Comparison of ENCODE assay signal across 8 cellular contexts in the genomic region with DNA sequence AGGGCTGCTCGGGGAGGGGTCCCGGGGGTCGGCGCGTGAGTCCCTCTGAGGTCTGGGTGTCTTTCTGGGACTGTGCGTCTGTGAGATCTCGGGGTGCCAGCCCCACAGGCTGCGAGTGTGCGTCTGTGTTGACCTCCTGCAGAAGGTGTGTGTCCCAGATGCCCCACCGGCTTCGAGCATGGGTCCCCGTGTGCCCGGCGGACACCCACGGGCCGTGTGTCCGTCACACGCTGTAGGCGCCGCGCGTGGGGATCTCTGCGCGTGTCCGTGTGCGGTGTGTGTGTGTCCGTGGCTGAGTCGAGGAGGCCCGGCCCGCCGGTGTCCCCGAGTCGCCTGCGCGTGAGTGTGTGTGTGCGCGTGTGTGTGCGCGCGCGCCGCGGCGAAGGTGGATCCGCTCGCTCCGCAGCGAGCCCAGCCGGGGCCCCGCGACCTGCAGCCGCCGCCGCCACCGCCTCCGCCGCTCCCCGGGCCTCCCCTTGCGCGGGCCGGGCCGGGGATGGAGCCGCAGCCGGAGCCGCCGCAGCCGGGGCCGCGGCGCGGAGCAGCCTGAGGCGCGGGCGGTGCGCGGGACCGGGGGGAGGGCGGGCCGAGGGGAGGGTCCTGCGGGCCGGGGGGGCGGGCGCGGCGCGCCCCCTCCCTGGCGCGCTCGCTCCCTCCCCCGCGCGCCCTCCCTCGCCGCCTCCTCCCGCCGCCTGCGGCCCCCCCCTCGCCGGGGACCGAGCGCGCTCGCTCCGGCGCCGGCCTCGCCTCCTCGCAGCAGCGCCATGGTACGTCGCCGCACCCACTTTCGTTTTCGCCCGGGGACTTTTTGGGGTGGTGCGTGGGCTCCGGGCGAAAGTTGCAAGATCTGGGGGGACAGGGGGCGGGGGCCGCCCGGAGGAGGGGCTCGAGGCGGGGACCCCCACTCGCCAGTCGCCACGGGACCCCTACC. TPM values are rescaled to one million over a fixed set of nuclear protein-coding genes. Genes with fewer than 3 reads are reported as not detected.
DNase-seq lines count a peak whose midpoint lies in the region; ATAC-seq and TF ChIP-seq lines count a peak whose summit lies in the region.

No MANE protein-coding gene starts in this region.

- TF ChIP-seq CTCF in DOHH2 (IDR thresholded peaks at IDR 0.05; ENCODE audit: low read depth, low read length, poor library complexity, severe bottlenecking) (no peak), WERI-Rb-1 (IDR thresholded peaks at IDR 0.05; ENCODE audit: low read depth, low read length) (no peak), mammary epithelial cell (conservative IDR thresholded peaks at IDR 0.05 in 1 of 2, IDR thresholded peaks at IDR 0.05 in 1 of 2; ENCODE audit: extremely low read depth in 1 of 2, insufficient read depth in 1 of 2, low read depth in 1 of 2, low read length in 2 of 2) (no peak)

- peak; percentile 49 for DNase-seq in WERI-Rb-1
- DNase-seq in mammary epithelial cell, result no peak
- DNase-seq in left kidney (ENCODE audit: low read depth, low spot score), result peak; percentile 70
- peak; percentile 73 for DNase-seq in stimulated activated CD4-positive, alpha-beta T cell treated with anti-CD3 and anti-CD28 coated beads, Interleukin-2, amount 100 ng/mL, for 4 hours (ENCODE audit: low read depth)

- H3K9me2 ChIP-seq in DOHH2 (replicated peaks; ENCODE audit: control insufficient read depth, low read length), result no peaks in the 10 kb centered on the region

- 0% methylated on average over 9 of the region's 126 CpGs for WGBS in mammary epithelial cell (ENCODE audit: low coverage, missing lambda C conversion rate)

- peak overlapping the region; percentile 86 for H2AFZ ChIP-seq in mammary epithelial cell (ENCODE audit: low read depth, low read length)

- peaks cover 57% of the 10 kb centered on the region for H3K27me3 ChIP-seq in DOHH2 (ENCODE audit: control insufficient read depth, low read length)
- H3K27me3 ChIP-seq in WERI-Rb-1 (ENCODE audit: insufficient read depth, low read depth, severe bottlenecking), result no peaks in the 10 kb centered on the region
- H3K27me3 ChIP-seq in mammary epithelial cell (ENCODE audit: insufficient read depth, low read length), result no peaks in the 10 kb centered on the region

- ATAC-seq in HG02798 (IDR thresholded peaks at IDR 0.05; ENCODE audit: poor library complexity, unreplicated experiment) (peak; percentile 45), HG03095 (IDR thresholded peaks at IDR 0.05; ENCODE audit: unreplicated experiment) (no peak), GM19324 (IDR thresholded peaks at IDR 0.05; ENCODE audit: low FRiP score, unreplicated experiment) (no peak)

- H4K20me1 ChIP-seq in DOHH2 (ENCODE audit: control insufficient read depth, insufficient read depth, low read depth, low read length) (no peaks in the 10 kb centered on the region), mammary epithelial cell (ENCODE audit: insufficient read depth, low read length) (no peaks in the 10 kb centered on the region)

- H3K27ac ChIP-seq in DOHH2 (ENCODE audit: low read depth, low read length) (no peak overlapping the region), WERI-Rb-1 (peak overlapping the region; percentile 81), mammary epithelial cell (ENCODE audit: insufficient read depth, low read depth, low read length) (no peak overlapping the region)

- H3K36me3 ChIP-seq in DOHH2 (ENCODE audit: control insufficient read depth, low read length) (no peaks in the 10 kb centered on the region), WERI-Rb-1 (no peaks in the 10 kb centered on the region; the same call in 1 of the 2 replicates), mammary epithelial cell (ENCODE audit: insufficient read depth, low read length) (no peaks in the 10 kb centered on the region)

- intact Hi-C loops in mammary epithelial cell (cut with micrococcal nuclease), result no loop called here

- H3K4me2 ChIP-seq in DOHH2 (ENCODE audit: low read length) (peak overlapping the region; percentile 46), mammary epithelial cell (ENCODE audit: insufficient read depth, low read depth, low read length) (peak overlapping the region; percentile 98)

- dilution Hi-C loops in mammary epithelial cell (cut with HindIII; ENCODE audit: low sequenced_read_pairs), result no loop called here

- H3F3A ChIP-seq in DOHH2 (ENCODE audit: control insufficient read depth, insufficient read depth), result no peaks in the 10 kb centered on the region

- CTCF ChIA-PET in mammary epithelial cell (lab: Charles Lee; ENCODE audit: low non-redundant PET), result no interaction called here

- H3K4me1 ChIP-seq in DOHH2 (ENCODE audit: control insufficient read depth, low read length) (peaks cover 10% of the 10 kb centered on the region), mammary epithelial cell (ENCODE audit: insufficient read depth, low read length) (peaks cover 12% of the 10 kb centered on the region)

- H3K4me3 ChIP-seq in DOHH2 (ENCODE audit: low read length) (peak overlapping the region; percentile 60), WERI-Rb-1 (ENCODE audit: low read depth, low read length) (peak overlapping the region; percentile 90), mammary epithelial cell (replicated peaks in 1 of 3; ENCODE audit: insufficient read depth in 1 of 3, low read depth in 2 of 3, low read length in 3 of 3) (peak overlapping the region; percentile 44 to 76 (median 72))

- H3K79me2 ChIP-seq in DOHH2 (ENCODE audit: control insufficient read depth, low read length) (no peaks in the 10 kb centered on the region), mammary epithelial cell (ENCODE audit: insufficient read depth, low read length) (peaks cover 20% of the 10 kb centered on the region)

- no TSS peak for BruUV-seq in mammary epithelial cell (replicated peaks; lab: Mats Ljungman, UMichigan)

- no peak overlapping the region for H3K9ac ChIP-seq in mammary epithelial cell (ENCODE audit: insufficient read depth, low read length)

- H3K9me3 ChIP-seq in DOHH2 (ENCODE audit: control insufficient read depth, insufficient read depth, low read length), result no peaks in the 10 kb centered on the region
- no peaks in the 10 kb centered on the region for H3K9me3 ChIP-seq in WERI-Rb-1 (ENCODE audit: severe bottlenecking)
- no peaks in the 10 kb centered on the region for H3K9me3 ChIP-seq in mammary epithelial cell (replicated peaks; ENCODE audit: insufficient read depth, low read length)

- in situ Hi-C loops in mammary epithelial cell (cut with MboI; ENCODE audit: low sequenced_read_pairs in 2 of 2), result no loop called here

RNA-seq across cellular contexts. Expression of gene NFIC, which starts 7.2 kb away (rescaled TPM):
- 10 to 100 TPM; 43.7 to 77.5 TPM for total RNA-seq in mammary epithelial cell
- polyA plus RNA-seq in mammary epithelial cell, result 8.9 TPM
- 43.2 TPM for polyA minus RNA-seq in mammary epithelial cell
